11 cellular contexts compared by ENCODE assay signal in the genomic region with DNA sequence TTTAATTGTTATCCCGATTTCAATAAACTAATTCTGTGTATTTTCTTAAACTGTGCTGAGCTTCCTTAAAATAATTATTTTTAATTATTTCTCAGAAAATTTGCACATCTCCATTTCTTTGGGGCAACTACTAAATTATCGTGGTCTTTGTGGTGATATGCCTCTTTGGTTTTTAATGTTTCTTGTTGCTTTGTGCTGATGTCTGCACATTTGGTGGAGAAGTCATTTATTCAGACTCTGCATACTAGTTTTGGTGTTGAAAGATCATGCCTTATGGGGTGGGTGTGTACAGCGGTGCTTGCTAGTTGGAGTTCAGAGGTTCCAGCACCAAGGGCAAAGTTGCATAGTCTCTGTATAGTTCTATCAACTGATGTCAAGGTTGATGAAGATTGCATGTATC.
"Had no signal": no experiment of that assay in that cellular context is flagged by ENCODE, and none has a peak within 500 bp of the region (broad histone marks: within the 10 kb centered on the region; RNA-seq: fewer than 3 reads in every experiment).

No MANE protein-coding gene starts in this region.

- H3K27ac ChIP-seq: GM23248 had no signal

- H3K4me1 ChIP-seq: HAP-1 had no signal

- H2AFZ ChIP-seq: GM23248, GM23338 had no signal

- DNase-seq: GM23248, GOT3, H7, H9, HCEC 1CT, HFFc6 had no signal

- H3K36me3 ChIP-seq: HAP-1 had no signal

- H3K9ac ChIP-seq: GM23248 had no signal

- H3K9me3 ChIP-seq: HAP-1 had no signal

- FAIRE-seq: H1, H54 had no signal

- ATAC-seq: GM23338, HCT116 had no signal

- H3K4me3 ChIP-seq: GM23248, GM23338, HAP-1 had no signal

- H3K4me2 ChIP-seq: GM23338 had no signal
